ENCODE assay signal across 8 cellular contexts in genomic region chr9:129567842-129568559, GRCh38. TPM values are rescaled to one million over a fixed set of nuclear protein-coding genes. Genes with fewer than 3 reads are reported as not detected.
DNase-seq lines count a peak whose midpoint lies in the region; ATAC-seq and TF ChIP-seq lines count a peak whose summit lies in the region.

No MANE protein-coding gene starts in this region.

- peak overlapping the region; percentile 3 for H3K4me3 Mint-ChIP-seq in memory B cell

- ATAC-seq in memory B cell (ENCODE audit: low read depth), result no peak
- ATAC-seq in upper lobe of right lung, result peak; percentile 67
- ATAC-seq in GM21737 (IDR thresholded peaks at IDR 0.05; ENCODE audit: unreplicated experiment), result no peak

- no peaks in the 10 kb centered on the region for H3K79me2 ChIP-seq in OCI-LY3 (ENCODE audit: low read length)

- no peaks in the 10 kb centered on the region for H4K20me1 ChIP-seq in OCI-LY3 (ENCODE audit: insufficient read depth, low read length)

- H3K4me1 ChIP-seq in OCI-LY3 (ENCODE audit: low read length), result peaks cover 5% of the 10 kb centered on the region; the same call in 1 of the 2 replicates
- peaks cover 12% of the 10 kb centered on the region for H3K4me1 ChIP-seq in upper lobe of right lung

- H3K36me3 ChIP-seq in OCI-LY3 (replicated peaks; ENCODE audit: low read depth, low read length) (no peaks in the 10 kb centered on the region), upper lobe of right lung (no peaks in the 10 kb centered on the region)

- peaks cover 21% of the 10 kb centered on the region for H3K27me3 Mint-ChIP-seq in memory B cell

- no peak overlapping the region for H2AFZ ChIP-seq in OCI-LY3 (ENCODE audit: low read depth, low read length)

- H3K4me3 ChIP-seq in OCI-LY3 (ENCODE audit: low read length), result 0 out of 2 replicates have a peak overlapping the region, but pooled peaks have one; percentile 66
- peak overlapping the region; percentile 45 for H3K4me3 ChIP-seq in upper lobe of right lung

- peak overlapping the region; percentile 56; the same call in 1 of the 2 replicates for H3K4me2 ChIP-seq in OCI-LY3 (ENCODE audit: low read length)

- no peak overlapping the region for H3K9ac ChIP-seq in OCI-LY3 (ENCODE audit: low read length)

- H3K9me3 ChIP-seq in OCI-LY3 (ENCODE audit: insufficient read depth, low read length) (no peaks in the 10 kb centered on the region), upper lobe of right lung (no peaks in the 10 kb centered on the region)

- peak; percentile 79 for DNase-seq in ELF-1 (ENCODE audit: low read depth, low spot score)
- peak; percentile 32 for DNase-seq in dermis blood vessel endothelial cell
- no peak for DNase-seq in memory B cell (ENCODE audit: low spot score in 2 of 2)
- peak; percentile 73 for DNase-seq in upper lobe of right lung
- no peak for DNase-seq in stimulated activated CD8-positive, alpha-beta memory T cell treated with anti-CD3 and anti-CD28 coated beads, Interleukin-4, amount 100 ng/mL, for 48 hours
- DNase-seq in activated CD4-positive, CD25-positive, alpha-beta regulatory T cell (lab: John Stamatoyannopoulos, UW), result no peak

- H3K27me3 ChIP-seq in OCI-LY3 (ENCODE audit: low read depth, low read length) (no peaks in the 10 kb centered on the region), upper lobe of right lung (no peaks in the 10 kb centered on the region)

- TF ChIP-seq CTCF in OCI-LY3 (IDR thresholded peaks at IDR 0.05; ENCODE audit: low read depth, low read length), result no peak
- TF ChIP-seq CTCF in upper lobe of right lung (IDR thresholded peaks at IDR 0.05), result no peak

- no peaks in the 10 kb centered on the region for H3K36me3 Mint-ChIP-seq in memory B cell

- H3K27ac Mint-ChIP-seq in memory B cell, result no peak overlapping the region

- intact Hi-C loops in upper lobe of right lung (cut with DNase I), result no loop called here

- no peaks in the 10 kb centered on the region for H3K9me3 Mint-ChIP-seq in memory B cell

- H3K27ac ChIP-seq in OCI-LY3 (ENCODE audit: low read length) (no peak overlapping the region), upper lobe of right lung (peak overlapping the region; percentile 61)

- H3K4me1 Mint-ChIP-seq in memory B cell, result peaks cover 4% of the 10 kb centered on the region

RNA-seq across cellular contexts. Expression of gene C9orf50, which starts 52.9 kb away (rescaled TPM):
- total RNA-seq in dermis blood vessel endothelial cell (not detected in 2 replicates), upper lobe of right lung (not detected)

RNA-seq across cellular contexts. Expression of gene NTMT1, which starts 58.0 kb away (rescaled TPM):
- total RNA-seq in dermis blood vessel endothelial cell (15.7 and 20.1 TPM in 2 replicates), upper lobe of right lung (25.6 TPM)

Comparison
In these comparisons a context has a peak if more than half of its experiments do, and no peak if none do; other contexts are left out.
1. DNase-seq: peak in ELF-1 (single experiment), dermis blood vessel endothelial cell (single experiment) and upper lobe of right lung (single experiment); none in memory B cell (0 of 2), stimulated activated CD8-positive, alpha-beta memory T cell treated with anti-CD3 and anti-CD28 coated beads, Interleukin-4, amount 100 ng/mL, for 48 hours (single experiment) and activated CD4-positive, CD25-positive, alpha-beta regulatory T cell (0 of 4).